23 cellular contexts compared by ENCODE assay signal in genomic region chr4:99887837-99888236, GRCh38. TPM values are rescaled to one million over a fixed set of nuclear protein-coding genes. Genes with fewer than 3 reads are reported as not detected.
DNase-seq lines count a peak whose midpoint lies in the region; ATAC-seq and TF ChIP-seq lines count a peak whose summit lies in the region.
"Had no signal": no experiment of that assay in that cellular context is flagged by ENCODE, and none has a peak within 500 bp of the region (broad histone marks: within the 10 kb centered on the region; RNA-seq: fewer than 3 reads in every experiment).

No MANE protein-coding gene starts in this region.

- peak; percentile 7 for DNase-seq in AG08395 (ENCODE audit: low spot score)
- DNase-seq in GM23338 (ENCODE audit: low spot score), result no peak
- peak; percentile 25 to 30 for DNase-seq in cardiac fibroblast (ENCODE audit: low read depth in 2 of 2)
- DNase-seq in iPS-NIHi7 (ENCODE audit: extremely low spot score), result peak; percentile 6
- no peak for DNase-seq in activated CD4-positive, alpha-beta T cell treated with anti-CD3 and anti-CD28 coated beads, Interleukin-2, amount 10 ng/mL, durations not matched to agents 7 days and 5 days
- no peak for DNase-seq in T-helper 9 cell
- DNase-seq in activated T-cell treated with anti-CD3 and anti-CD28 coated beads, Interleukin-2, amount 50 U/mL, for 1 hour, result no peak
- DNase-seq: activated CD4-positive, CD25-positive, alpha-beta regulatory T cell; activated T-cell treated with anti-CD3 and anti-CD28 coated beads, Interleukin-2, amount 50 U/mL, for 72 hours; brain microvascular endothelial cell; H9; NCI-H1092; NCI-H2029; NCI-H345; NK-92 treated with Interleukin-12 subunit alpha and Interleukin-12 subunit beta, amount 100 ng/mL, for 24 hours; stimulated activated CD4-positive, alpha-beta T cell treated with anti-CD3 and anti-CD28 coated beads, Interleukin-2, amount 100 ng/mL, for 24 hours; stimulated activated naive CD4-positive, alpha-beta T cell had no signal

- POLR2A ChIA-PET in activated CD4-positive, alpha-beta T cell treated with anti-CD3 and anti-CD28 coated beads, Interleukin-2, amount 10 ng/mL, durations not matched to agents 7 days and 5 days (lab: Charles Lee), result no interaction called here

- no peak overlapping the region for H2AFZ ChIP-seq in GM23338

- H3K79me2 ChIP-seq in GM23338 (replicated peaks; ENCODE audit: insufficient read depth), result peaks cover 16% of the 10 kb centered on the region

- peak overlapping the region; percentile 58; the same call in 1 of the 2 replicates for H3K27ac Mint-ChIP-seq in GM23338
- H3K27ac Mint-ChIP-seq in activated CD4-positive, alpha-beta T cell treated with anti-CD3 and anti-CD28 coated beads, Interleukin-2, amount 10 ng/mL, durations not matched to agents 7 days and 5 days, result no peak overlapping the region
- H3K27ac Mint-ChIP-seq: activated naive CD4-positive, alpha-beta T cell treated with anti-CD3 and anti-CD28 coated beads, Interleukin-2, amount 50 U/mL, for 72 hours; activated T-cell treated with anti-CD3 and anti-CD28 coated beads, Interleukin-2, amount 50 U/mL, for 72 hours; dendritic cell treated with granulocyte-macrophage colony-stimulating factor and Interleukin-4, amounts not matched to agents 40 ng/mL and 50 ng/mL, for 4 days; natural killer cell treated with Interleukin-12 subunit alpha and Interleukin-12 subunit beta and Interleukin-15 and Interleukin-18, amount 100 ng/mL, for 72 hours had no signal

- H3F3A ChIP-seq in GM23338 (replicated peaks; ENCODE audit: low read depth), result no peaks in the 10 kb centered on the region

- no peaks in the 10 kb centered on the region for H3K27me3 Mint-ChIP-seq in GM23338 (ENCODE audit: insufficient read depth, low read depth, poor library complexity)
- no peaks in the 10 kb centered on the region for H3K27me3 Mint-ChIP-seq in activated CD4-positive, alpha-beta T cell treated with anti-CD3 and anti-CD28 coated beads, Interleukin-2, amount 10 ng/mL, durations not matched to agents 7 days and 5 days
- H3K27me3 Mint-ChIP-seq: dendritic cell treated with granulocyte-macrophage colony-stimulating factor and Interleukin-4, amounts not matched to agents 40 ng/mL and 50 ng/mL, for 4 days; natural killer cell treated with Interleukin-12 subunit alpha and Interleukin-12 subunit beta and Interleukin-15 and Interleukin-18, amount 100 ng/mL, for 72 hours had no signal

- H3K9me2 ChIP-seq in GM23338 (ENCODE audit: insufficient read depth), result no peaks in the 10 kb centered on the region

- H3K4me1 Mint-ChIP-seq in GM23338, result no peaks in the 10 kb centered on the region
- H3K4me1 Mint-ChIP-seq in activated CD4-positive, alpha-beta T cell treated with anti-CD3 and anti-CD28 coated beads, Interleukin-2, amount 10 ng/mL, durations not matched to agents 7 days and 5 days, result peaks cover 26% of the 10 kb centered on the region
- H3K4me1 Mint-ChIP-seq: H9 had no signal

- H3K27ac ChIP-seq in GM23338 (ENCODE audit: low read depth), result no peak overlapping the region
- H3K27ac ChIP-seq: brain microvascular endothelial cell, C4-2B, KMS-11 had no signal

- no peaks in the 10 kb centered on the region for H3K36me3 Mint-ChIP-seq in GM23338 (ENCODE audit: low read depth)
- H3K36me3 Mint-ChIP-seq in activated CD4-positive, alpha-beta T cell treated with anti-CD3 and anti-CD28 coated beads, Interleukin-2, amount 10 ng/mL, durations not matched to agents 7 days and 5 days (ENCODE audit: low read depth), result peaks cover 18% of the 10 kb centered on the region
- H3K36me3 Mint-ChIP-seq: activated naive CD4-positive, alpha-beta T cell treated with anti-CD3 and anti-CD28 coated beads, Interleukin-2, amount 50 U/mL, for 72 hours; natural killer cell treated with Interleukin-12 subunit alpha and Interleukin-12 subunit beta and Interleukin-15 and Interleukin-18, amount 100 ng/mL, for 72 hours had no signal

- ATAC-seq in GM23338 (no peak), GM21423 (IDR thresholded peaks at IDR 0.05; ENCODE audit: unreplicated experiment) (no peak)
- ATAC-seq: activated naive CD4-positive, alpha-beta T cell treated with anti-CD3 and anti-CD28 coated beads, Interleukin-2, amount 50 U/mL, for 72 hours; activated T-cell treated with anti-CD3 and anti-CD28 coated beads, Interleukin-2, amount 50 U/mL, for 72 hours; natural killer cell treated with Interleukin-12 subunit alpha and Interleukin-12 subunit beta and Interleukin-15 and Interleukin-18, amount 100 ng/mL, for 72 hours had no signal

- H3K36me3 ChIP-seq in GM23338 (ENCODE audit: insufficient read depth), result no peaks in the 10 kb centered on the region

- no peak overlapping the region for H3K4me3 ChIP-seq in GM23338
- H3K4me3 ChIP-seq in cardiac fibroblast (replicated peaks in 1 of 2; ENCODE audit: low read depth in 2 of 2, low read length in 2 of 2), result no peak overlapping the region

- CTCF ChIA-PET in activated CD4-positive, alpha-beta T cell treated with anti-CD3 and anti-CD28 coated beads, Interleukin-2, amount 10 ng/mL, durations not matched to agents 7 days and 5 days (lab: Charles Lee), result no interaction called here

- no peaks in the 10 kb centered on the region for H4K20me1 ChIP-seq in GM23338 (replicated peaks; ENCODE audit: insufficient read depth)

- no peak for TF ChIP-seq CTCF in GM23338 (conservative IDR thresholded peaks at IDR 0.05; ENCODE audit: low read depth in 2 of 2)
- TF ChIP-seq CTCF in cardiac fibroblast (IDR thresholded peaks at IDR 0.05; ENCODE audit: low read depth, low read length), result no peak

- H3K27me3 ChIP-seq in GM23338 (ENCODE audit: insufficient read depth), result no peaks in the 10 kb centered on the region
- H3K27me3 ChIP-seq: brain microvascular endothelial cell had no signal

- H3K4me1 ChIP-seq in GM23338 (ENCODE audit: insufficient read depth), result no peaks in the 10 kb centered on the region

- H3K4me3 Mint-ChIP-seq in GM23338, result no peak overlapping the region
- no peak overlapping the region for H3K4me3 Mint-ChIP-seq in activated CD4-positive, alpha-beta T cell treated with anti-CD3 and anti-CD28 coated beads, Interleukin-2, amount 10 ng/mL, durations not matched to agents 7 days and 5 days
- H3K4me3 Mint-ChIP-seq: activated T-cell treated with anti-CD3 and anti-CD28 coated beads, Interleukin-2, amount 50 U/mL, for 72 hours; dendritic cell treated with granulocyte-macrophage colony-stimulating factor and Interleukin-4, amounts not matched to agents 40 ng/mL and 50 ng/mL, for 4 days; H9; natural killer cell treated with Interleukin-12 subunit alpha and Interleukin-12 subunit beta and Interleukin-15 and Interleukin-18, amount 100 ng/mL, for 72 hours had no signal

- no peaks in the 10 kb centered on the region for H3K9me3 Mint-ChIP-seq in GM23338
- H3K9me3 Mint-ChIP-seq in activated CD4-positive, alpha-beta T cell treated with anti-CD3 and anti-CD28 coated beads, Interleukin-2, amount 10 ng/mL, durations not matched to agents 7 days and 5 days, result no peaks in the 10 kb centered on the region
- H3K9me3 Mint-ChIP-seq: activated naive CD4-positive, alpha-beta T cell treated with anti-CD3 and anti-CD28 coated beads, Interleukin-2, amount 50 U/mL, for 72 hours; activated T-cell treated with anti-CD3 and anti-CD28 coated beads, Interleukin-2, amount 50 U/mL, for 72 hours; dendritic cell treated with granulocyte-macrophage colony-stimulating factor and Interleukin-4, amounts not matched to agents 40 ng/mL and 50 ng/mL, for 4 days; H9; natural killer cell treated with Interleukin-12 subunit alpha and Interleukin-12 subunit beta and Interleukin-15 and Interleukin-18, amount 100 ng/mL, for 72 hours had no signal

- H3K4me2 ChIP-seq in GM23338, result no peak overlapping the region
- H3K4me2 ChIP-seq: KMS-11 had no signal

TF ChIP-seq in GM23338, 12 proteins besides CTCF, POLR2A, EP300 and RAD21 (continues in another document):
- no peak for TF ChIP-seq ZNF331 (CRISPR knock-in tag; IDR thresholded peaks at IDR 0.05; ENCODE audit: low read depth)

RNA-seq across cellular contexts. Expression of gene LAMTOR3, which starts 6.4 kb away (rescaled TPM):
- 36.7 and 40.8 TPM in 2 replicates for total RNA-seq in GM23338 (2014; rRNA removed; shearing (Covaris generic))
- polyA plus RNA-seq in GM23338 (2016; fragmentation: Nextera tagmentation; extraction: Ambion mirVana), result 60.7 and 64.5 TPM in 2 replicates
- total RNA-seq in activated CD4-positive, alpha-beta T cell treated with anti-CD3 and anti-CD28 coated beads, Interleukin-2, amount 10 ng/mL, durations not matched to agents 7 days and 5 days, result 10 to 100 TPM; 28.9 to 33.1 TPM

RNA-seq across cellular contexts. Expression of gene DNAJB14, which starts 58.6 kb away (rescaled TPM):
- total RNA-seq in GM23338 (2014; rRNA removed; shearing (Covaris generic)), result 24.9 and 26.7 TPM in 2 replicates
- polyA plus RNA-seq in GM23338 (2016; fragmentation: Nextera tagmentation; extraction: Ambion mirVana), result 27.3 and 29.3 TPM in 2 replicates
- total RNA-seq in activated CD4-positive, alpha-beta T cell treated with anti-CD3 and anti-CD28 coated beads, Interleukin-2, amount 10 ng/mL, durations not matched to agents 7 days and 5 days, result 10 to 100 TPM; 47.1 to 53.1 TPM

Comparison
In these comparisons a context has a peak if more than half of its experiments do, and no peak if none do; other contexts are left out.
1. DNase-seq: peak in AG08395 (single experiment), cardiac fibroblast (2 of 2) and iPS-NIHi7 (single experiment); none in GM23338 (single experiment), activated CD4-positive, alpha-beta T cell treated with anti-CD3 and anti-CD28 coated beads, Interleukin-2, amount 10 ng/mL, durations not matched to agents 7 days and 5 days (single experiment), T-helper 9 cell (single experiment) and activated T-cell treated with anti-CD3 and anti-CD28 coated beads, Interleukin-2, amount 50 U/mL, for 1 hour (single experiment).